In genomic region chr18:47284691-47285370, GRCh38 we compare ENCODE assay signal across 36 cellular contexts. TPM values are rescaled to one million over a fixed set of nuclear protein-coding genes. Genes with fewer than 3 reads are reported as not detected.
DNase-seq lines count a peak whose midpoint lies in the region; ATAC-seq and TF ChIP-seq lines count a peak whose summit lies in the region.
"Had no signal": no experiment of that assay in that cellular context is flagged by ENCODE, and none has a peak within 500 bp of the region (broad histone marks: within the 10 kb centered on the region; RNA-seq: fewer than 3 reads in every experiment).

No MANE protein-coding gene starts in this region.

- H2BK5ac ChIP-seq in H9 (ENCODE audit: insufficient read length, low read length) = no peak overlapping the region

- no peak overlapping the region for H3K23ac ChIP-seq in H9 (ENCODE audit: insufficient read length, low read depth, low read length)

- no peak overlapping the region for H3T11ph ChIP-seq in H9 (ENCODE audit: low read length)

- H3K27ac Mint-ChIP-seq in activated B cell treated with CpG ODN at 0.5 μM for 24 hours = no peak overlapping the region
- peak overlapping the region; percentile 42 for H3K27ac Mint-ChIP-seq in stimulated activated naive B cell treated with anti-CD40 and anti-IgM and Interleukin-4, amounts not matched to agents 10 μg/mL and 1 μg/mL and 100 μg/mL, for 72 hours
- H3K27ac Mint-ChIP-seq in H9 = peak overlapping the region in 1 of 3 experiments; percentile 3; a peak in 1 of 7 replicates
- H3K27ac Mint-ChIP-seq: CD4-positive, CD25-positive, alpha-beta regulatory T cell; endodermal cell; GM23338; HFFc6; stimulated activated effector memory CD8-positive, alpha-beta T cell treated with anti-CD3 and anti-CD28 coated beads, Interleukin-12 subunit alpha, Interleukin-12 subunit beta, amount 100 ng/mL, for 72 hours had no signal

- intact Hi-C loops in activated B cell treated with CpG ODN at 0.5 μM for 24 hours (cut with micrococcal nuclease) = no loop called here

- H3K36me3 Mint-ChIP-seq in activated B cell treated with CpG ODN at 0.5 μM for 24 hours (ENCODE audit: low read depth) (no peaks in the 10 kb centered on the region), H9 (ENCODE audit: insufficient read depth in 1 of 3, low read depth in 3 of 3) (no peaks in the 10 kb centered on the region)
- peaks cover 4% of the 10 kb centered on the region in 2 donors for H3K36me3 Mint-ChIP-seq in stimulated activated naive B cell treated with anti-CD40 and anti-IgM and Interleukin-4, amounts not matched to agents 10 μg/mL and 1 μg/mL and 100 μg/mL, for 72 hours
- H3K36me3 Mint-ChIP-seq: CD4-positive, CD25-positive, alpha-beta regulatory T cell; stimulated activated effector memory CD8-positive, alpha-beta T cell treated with anti-CD3 and anti-CD28 coated beads, Interleukin-12 subunit alpha, Interleukin-12 subunit beta, amount 100 ng/mL, for 72 hours had no signal

- no peaks in the 10 kb centered on the region for H3K23me2 ChIP-seq in H9 (ENCODE audit: insufficient read length, low read depth, low read length, poor library complexity, severe bottlenecking)

- POLR2A ChIA-PET in activated B cell treated with CpG ODN at 0.5 μM for 24 hours (lab: Charles Lee) = no interaction called here

- H3K79me2 ChIP-seq in H9 (ENCODE audit: insufficient read depth, low read length) = no peaks in the 10 kb centered on the region

- H3K4me1 Mint-ChIP-seq in activated B cell treated with CpG ODN at 0.5 μM for 24 hours = peaks cover 16% of the 10 kb centered on the region
- H3K4me1 Mint-ChIP-seq in stimulated activated naive B cell treated with anti-CD40 and anti-IgM and Interleukin-4, amounts not matched to agents 10 μg/mL and 1 μg/mL and 100 μg/mL, for 72 hours = peaks cover 7 to 10% of the 10 kb centered on the region in 2 donors
- peaks cover 0 to 10% of the 10 kb centered on the region in 2 experiments; a peak in 2 of 4 replicates for H3K4me1 Mint-ChIP-seq in H9
- H3K4me1 Mint-ChIP-seq: CD4-positive, CD25-positive, alpha-beta regulatory T cell; central memory CD8-positive, alpha-beta T cell; stimulated activated effector memory CD8-positive, alpha-beta T cell treated with anti-CD3 and anti-CD28 coated beads, Interleukin-12 subunit alpha, Interleukin-12 subunit beta, amount 100 ng/mL, for 72 hours had no signal

- no peaks in the 10 kb centered on the region for H3K27me3 ChIP-seq in H9 (ENCODE audit: insufficient read depth, low read length)
- H3K27me3 ChIP-seq: pancreas, upper lobe of right lung had no signal

- no peak overlapping the region for H3K4me2 ChIP-seq in H9 (ENCODE audit: insufficient read depth, insufficient read length, low read length)
- H3K4me2 ChIP-seq: A549, GM23338 had no signal

- H3K4me1 ChIP-seq in H9 (ENCODE audit: insufficient read depth, low read length) = no peaks in the 10 kb centered on the region; the same call in 1 of the 2 replicates
- H3K4me1 ChIP-seq: A549, pancreas, suprapubic skin, upper lobe of right lung had no signal

- H2BK120ac ChIP-seq in H9 (ENCODE audit: low read depth, low read length, poor library complexity, severe bottlenecking) = no peak overlapping the region

- H3K27me3 Mint-ChIP-seq in activated B cell treated with CpG ODN at 0.5 μM for 24 hours (peaks cover 8% of the 10 kb centered on the region), H9 (ENCODE audit: low read depth) (peaks cover 8% of the 10 kb centered on the region)
- H3K27me3 Mint-ChIP-seq in stimulated activated naive B cell treated with anti-CD40 and anti-IgM and Interleukin-4, amounts not matched to agents 10 μg/mL and 1 μg/mL and 100 μg/mL, for 72 hours = peaks cover 26 to 29% of the 10 kb centered on the region in 2 donors

- no peak overlapping the region for H2BK20ac ChIP-seq in H9 (ENCODE audit: low read depth, low read length, poor library complexity, severe bottlenecking)

- H4K20me1 ChIP-seq in H9 (ENCODE audit: control insufficient read depth, insufficient read depth, insufficient read length) = peaks cover 2% of the 10 kb centered on the region

- WGBS in H9 (ENCODE audit: extremely low coverage, insufficient read length, low lambda C conversion rate) = no CpG with 5 or more reads among the region's 6 CpGs

- no peak overlapping the region for H3K4me3 Mint-ChIP-seq in activated B cell treated with CpG ODN at 0.5 μM for 24 hours
- H3K4me3 Mint-ChIP-seq in stimulated activated naive B cell treated with anti-CD40 and anti-IgM and Interleukin-4, amounts not matched to agents 10 μg/mL and 1 μg/mL and 100 μg/mL, for 72 hours = no peak overlapping the region
- H3K4me3 Mint-ChIP-seq in H9 = no peak overlapping the region
- H3K4me3 Mint-ChIP-seq: CD4-positive, CD25-positive, alpha-beta regulatory T cell; central memory CD8-positive, alpha-beta T cell; endodermal cell; GM23338; HFFc6; stimulated activated effector memory CD8-positive, alpha-beta T cell treated with anti-CD3 and anti-CD28 coated beads, Interleukin-12 subunit alpha, Interleukin-12 subunit beta, amount 100 ng/mL, for 72 hours had no signal

- no peak overlapping the region for H4K5ac ChIP-seq in H9 (ENCODE audit: insufficient read length, low read depth, low read length)

- no peak overlapping the region for H3K27ac ChIP-seq in H9 (ENCODE audit: insufficient read length, low read depth, low read length)
- H3K27ac ChIP-seq: A549, pancreas, suprapubic skin, upper lobe of right lung had no signal

- H2BK15ac ChIP-seq in H9 (ENCODE audit: low read depth, low read length) = no peak overlapping the region

- H3K9me3 Mint-ChIP-seq in activated B cell treated with CpG ODN at 0.5 μM for 24 hours (peaks cover 8% of the 10 kb centered on the region), H9 (no peaks in the 10 kb centered on the region)
- H3K9me3 Mint-ChIP-seq in stimulated activated naive B cell treated with anti-CD40 and anti-IgM and Interleukin-4, amounts not matched to agents 10 μg/mL and 1 μg/mL and 100 μg/mL, for 72 hours = peaks cover 11 to 17% of the 10 kb centered on the region in 2 donors
- H3K9me3 Mint-ChIP-seq: central memory CD8-positive, alpha-beta T cell; endodermal cell; GM23338 had no signal

- no peak overlapping the region for H3K56ac ChIP-seq in H9 (ENCODE audit: insufficient read length, low read depth, low read length)

- H3K14ac ChIP-seq in H9 (ENCODE audit: insufficient read depth, low read length) = no peak overlapping the region

- DNase-seq in activated CD4-positive, CD25-positive, alpha-beta regulatory T cell treated with anti-CD3 and anti-CD28 coated beads, Interleukin-2, amount 50 U/mL, for 72 hours = no peak
- DNase-seq in NAMALWA (ENCODE audit: low spot score) (peak; percentile 72), activated B cell treated with CpG ODN at 0.5 μM for 24 hours (no peak), H9 (no peak), amniotic stem cell (lab: John Stamatoyannopoulos, UW) (no peak), dedifferentiated amniotic fluid mesenchymal stem cell (ENCODE audit: extremely low spot score) (no peak)
- DNase-seq in stimulated activated naive B cell treated with anti-CD40 and anti-IgM and Interleukin-4, amounts not matched to agents 10 μg/mL and 1 μg/mL and 100 μg/mL, for 72 hours = peak; percentile 9
- DNase-seq: activated CD4-positive, alpha-beta T cell treated with anti-CD3 and anti-CD28 coated beads for 48 hours; activated gamma-delta T cell; Calu3; CD4-positive, CD25-positive, alpha-beta regulatory T cell; dermis blood vessel endothelial cell; DMS79 treated with DMSO at 0.1 percent for 48 hours; endodermal cell; foreskin fibroblast; GDM1; HFFc6; KBM-7; NCI-H2107; NCI-H446; pancreas; SHP77; upper lobe of right lung had no signal

- no peaks in the 10 kb centered on the region for H3K79me1 ChIP-seq in H9 (ENCODE audit: insufficient read depth, low read depth, low read length, poor library complexity, severe bottlenecking)

- H3K9ac ChIP-seq in H9 (ENCODE audit: extremely low read depth, insufficient read length, low read length) = no peak overlapping the region

- H2AFZ ChIP-seq in H9 (ENCODE audit: low read length) = no peak overlapping the region
- H2AFZ ChIP-seq: GM23338 had no signal

- H2BK12ac ChIP-seq in H9 (ENCODE audit: insufficient read length, low read depth, low read length) = no peak overlapping the region

- CTCF ChIA-PET in activated B cell treated with CpG ODN at 0.5 μM for 24 hours (lab: Charles Lee) = no interaction called here

- H3K9me3 ChIP-seq in H9 (ENCODE audit: control insufficient read depth, low read depth, low read length) = no peaks in the 10 kb centered on the region
- H3K9me3 ChIP-seq: A549, pancreas, suprapubic skin, upper lobe of right lung had no signal

- H4K91ac ChIP-seq in H9 (ENCODE audit: insufficient read length, low read depth, low read length) = no peak overlapping the region

- peak; percentile 27 to 32 for ATAC-seq in activated CD4-positive, CD25-positive, alpha-beta regulatory T cell treated with anti-CD3 and anti-CD28 coated beads, Interleukin-2, amount 50 U/mL, for 24 hours
- ATAC-seq in activated B cell treated with CpG ODN at 0.5 μM for 24 hours (ENCODE audit: low read depth) = peak; percentile 18
- ATAC-seq in stimulated activated naive B cell treated with anti-CD40 and anti-IgM and Interleukin-4, amounts not matched to agents 10 μg/mL and 1 μg/mL and 100 μg/mL, for 72 hours (replicated peaks) = peak; percentile 88 to 92
- ATAC-seq: A549; esophagus mucosa; GM23338; left lobe of liver; pancreas; stimulated activated effector memory CD8-positive, alpha-beta T cell treated with anti-CD3 and anti-CD28 coated beads, Interleukin-12 subunit alpha, Interleukin-12 subunit beta, amount 100 ng/mL, for 72 hours; upper lobe of right lung had no signal

- no peak overlapping the region for H4K8ac ChIP-seq in H9 (replicated peaks; ENCODE audit: insufficient read length, low read depth, low read length)

- no peak overlapping the region for H2AK5ac ChIP-seq in H9 (ENCODE audit: insufficient read length, low read length)

- no peak overlapping the region for H3K18ac ChIP-seq in H9 (ENCODE audit: insufficient read length, low read depth, low read length)

- no peak for TF ChIP-seq CTCF in activated B cell treated with CpG ODN at 0.5 μM for 24 hours (IDR thresholded peaks at IDR 0.05)
- no peak for TF ChIP-seq CTCF in H9 (conservative IDR thresholded peaks at IDR 0.05)

- no peak overlapping the region for H3K4ac ChIP-seq in H9 (ENCODE audit: low read depth, low read length)

RNA-seq across cellular contexts. Expression of gene SKOR2, which starts 33.4 kb away (rescaled TPM):
- total RNA-seq in activated B cell treated with CpG ODN at 0.5 μM for 24 hours (not detected in 2 replicates), H9 (2021) (0.18 and 0.24 TPM in 2 replicates)
- total RNA-seq: activated CD8-positive, alpha-beta memory T cell treated with anti-CD3 and anti-CD28 coated beads for 36 hours; Calu3; CD4-positive, CD25-positive, alpha-beta regulatory T cell; dermis blood vessel endothelial cell; esophagus mucosa; HFFc6; left lobe of liver; MCF 10A; pancreas; renal cortical epithelial cell; skeletal muscle tissue; suprapubic skin; T-helper 2 cell treated with Interferon-gamma antibody and Interleukin-4, amounts not matched to agents 100 ng/mL and 5 ng/mL, for 36 hours; upper lobe of right lung had no signal

Comparison
In these comparisons a context has a peak if more than half of its experiments do, and no peak if none do; other contexts are left out.
1. ATAC-seq: peak in every context shown above with its lines; median percentile 90 in stimulated activated naive B cell treated with anti-CD40 and anti-IgM and Interleukin-4, amounts not matched to agents 10 μg/mL and 1 μg/mL and 100 μg/mL, for 72 hours; 30 in activated CD4-positive, CD25-positive, alpha-beta regulatory T cell treated with anti-CD3 and anti-CD28 coated beads, Interleukin-2, amount 50 U/mL, for 24 hours; 18 in activated B cell treated with CpG ODN at 0.5 μM for 24 hours.
2. DNase-seq: peak in NAMALWA (single experiment) and stimulated activated naive B cell treated with anti-CD40 and anti-IgM and Interleukin-4, amounts not matched to agents 10 μg/mL and 1 μg/mL and 100 μg/mL, for 72 hours (single experiment); none in activated CD4-positive, CD25-positive, alpha-beta regulatory T cell treated with anti-CD3 and anti-CD28 coated beads, Interleukin-2, amount 50 U/mL, for 72 hours (single experiment), activated B cell treated with CpG ODN at 0.5 μM for 24 hours (single experiment), H9 (single experiment), amniotic stem cell (single experiment) and dedifferentiated amniotic fluid mesenchymal stem cell (single experiment).